30 cellular contexts compared by ENCODE assay signal in genomic region chr10:24665001-24665400, GRCh38.
"Had no signal": no experiment of that assay in that cellular context is flagged by ENCODE, and none has a peak within 500 bp of the region (broad histone marks: within the 10 kb centered on the region; RNA-seq: fewer than 3 reads in every experiment).

No MANE protein-coding gene starts in this region.

- H3K27ac ChIP-seq: breast epithelium, coronary artery, neutrophil, right lobe of liver, skin epidermis, thoracic aorta, vagina had no signal

- DNase-seq: activated B cell treated with CpG ODN at 0.5 μM for 24 hours; activated CD4-positive, alpha-beta T cell treated with anti-CD3 and anti-CD28 coated beads, Interleukin-2, amount 50 U/mL, for 1 hour; activated CD8-positive, alpha-beta T cell treated with anti-CD3 and anti-CD28 coated beads for 36 hours; activated gamma-delta T cell treated with Interleukin-2 at 50 U/mL for 16 hours; activated naive CD4-positive, alpha-beta T cell treated with anti-CD3 and anti-CD28 coated beads, Interleukin-2, amount 50 U/mL, for 16 hours; activated T-cell treated with anti-CD3 and anti-CD28 coated beads, Interleukin-2, amount 50 U/mL, for 4 hours; amygdala; central memory CD4-positive, alpha-beta T cell; foreskin fibroblast; head of caudate nucleus; hippocampal formation; left cardiac atrium; left ventricle myocardium superior; mucosa of descending colon; naive B cell; nephron progenitor cell; right lobe of liver; stimulated activated CD4-positive, alpha-beta T cell treated with anti-CD3 and anti-CD28 coated beads, Interleukin-12 subunit alpha, Interleukin-12 subunit beta, amount 100 ng/mL, for 4 hours; stimulated activated CD4-positive, alpha-beta T cell treated with anti-CD3 and anti-CD28 coated beads, Interleukin-4, amount 100 ng/mL, for 1 hour; stimulated activated naive CD8-positive, alpha-beta T cell treated with anti-CD3 and anti-CD28 coated beads, Interleukin-15, Interleukin-2, amounts not matched to agents 100 U/mL and 50 U/mL, for 24 hours had no signal

- H3K4me3 ChIP-seq: breast epithelium, coronary artery, mucosa of descending colon, right lobe of liver, skin epidermis, thoracic aorta, vagina had no signal

- H3K4me1 Mint-ChIP-seq: activated B cell treated with CpG ODN at 0.5 μM for 24 hours; activated T-helper 17 cell treated with anti-CD3 and anti-CD28 coated beads, Interleukin-2, amount 50 U/mL, for 72 hours; naive B cell; nephron progenitor cell had no signal

- H3K27me3 Mint-ChIP-seq: activated B cell treated with CpG ODN at 0.5 μM for 24 hours; activated CD8-positive, alpha-beta T cell treated with anti-CD3 and anti-CD28 coated beads for 36 hours; activated T-helper 17 cell treated with anti-CD3 and anti-CD28 coated beads, Interleukin-2, amount 50 U/mL, for 72 hours; naive B cell; progenitor cell of endocrine pancreas; type B pancreatic cell had no signal

- H3K27ac Mint-ChIP-seq: activated B cell treated with CpG ODN at 0.5 μM for 24 hours; activated CD8-positive, alpha-beta T cell treated with anti-CD3 and anti-CD28 coated beads for 36 hours; activated T-helper 17 cell treated with anti-CD3 and anti-CD28 coated beads, Interleukin-2, amount 50 U/mL, for 72 hours; nephron progenitor cell; progenitor cell of endocrine pancreas; T-helper 2 cell treated with Interferon-gamma antibody and Interleukin-4, amounts not matched to agents 5 μg/mL and 100 μg/mL, for 36 hours; type B pancreatic cell had no signal

- H3K4me1 ChIP-seq: breast epithelium, right lobe of liver, vagina had no signal

- H3K36me3 ChIP-seq: breast epithelium, neutrophil, right lobe of liver, vagina had no signal

- ATAC-seq: activated CD8-positive, alpha-beta T cell treated with anti-CD3 and anti-CD28 coated beads for 36 hours; activated T-cell treated with anti-CD3 and anti-CD28 coated beads, Interleukin-2, amount 50 U/mL, for 4 hours; activated T-helper 17 cell treated with anti-CD3 and anti-CD28 coated beads, Interleukin-2, amount 50 U/mL, for 72 hours; left ventricle myocardium superior; mucosa of descending colon; right lobe of liver; stimulated activated naive CD8-positive, alpha-beta T cell treated with anti-CD3 and anti-CD28 coated beads, Interleukin-15, Interleukin-2, amounts not matched to agents 100 U/mL and 50 U/mL, for 24 hours had no signal

- H3K9me3 ChIP-seq: breast epithelium, mucosa of descending colon, neutrophil, right lobe of liver, thoracic aorta, vagina had no signal

- H3K4me3 Mint-ChIP-seq: activated B cell treated with CpG ODN at 0.5 μM for 24 hours; activated CD8-positive, alpha-beta T cell treated with anti-CD3 and anti-CD28 coated beads for 36 hours; activated T-cell treated with anti-CD3 and anti-CD28 coated beads, Interleukin-2, amount 50 U/mL, for 4 hours; activated T-helper 17 cell treated with anti-CD3 and anti-CD28 coated beads, Interleukin-2, amount 50 U/mL, for 72 hours; naive B cell; nephron progenitor cell; T-helper 2 cell treated with Interferon-gamma antibody and Interleukin-4, amounts not matched to agents 5 μg/mL and 100 μg/mL, for 36 hours; type B pancreatic cell had no signal

- H3K27me3 ChIP-seq: breast epithelium, neutrophil, right lobe of liver, vagina had no signal

- H3K9me3 Mint-ChIP-seq: activated B cell treated with CpG ODN at 0.5 μM for 24 hours; activated CD8-positive, alpha-beta T cell treated with anti-CD3 and anti-CD28 coated beads for 36 hours; activated T-cell treated with anti-CD3 and anti-CD28 coated beads, Interleukin-2, amount 50 U/mL, for 4 hours; activated T-helper 17 cell treated with anti-CD3 and anti-CD28 coated beads, Interleukin-2, amount 50 U/mL, for 72 hours; naive B cell; T-helper 2 cell treated with Interferon-gamma antibody and Interleukin-4, amounts not matched to agents 5 μg/mL and 100 μg/mL, for 36 hours; type B pancreatic cell had no signal
